ENCODE assay signal across 20 cellular contexts in genomic region chr1:14809186-14809981, GRCh38.
"Had no signal": no experiment of that assay in that cellular context is flagged by ENCODE, and none has a peak within 500 bp of the region (broad histone marks: within the 10 kb centered on the region; RNA-seq: fewer than 3 reads in every experiment).

No MANE protein-coding gene starts in this region.

- H3K4me1 Mint-ChIP-seq: memory B cell had no signal

- H3K4me1 ChIP-seq: psoas muscle, sigmoid colon, testis, tibial artery, upper lobe of left lung had no signal

- H3K27ac ChIP-seq: coronary artery, ovary, psoas muscle, testis, tibial artery, upper lobe of left lung had no signal

- ATAC-seq: effector memory CD8-positive, alpha-beta T cell; naive thymus-derived CD4-positive, alpha-beta T cell; psoas muscle; right cardiac atrium; stimulated activated naive CD8-positive, alpha-beta T cell treated with anti-CD3 and anti-CD28 coated beads, Interleukin-15, amount 100 ng/mL, for 72 hours had no signal

- H3K36me3 ChIP-seq: ovary, sigmoid colon, upper lobe of left lung had no signal

- DNase-seq: dermis blood vessel endothelial cell; effector memory CD8-positive, alpha-beta T cell; naive thymus-derived CD4-positive, alpha-beta T cell; occipital lobe; ovary; psoas muscle; right cardiac atrium; sigmoid colon; stimulated activated CD4-positive, alpha-beta T cell treated with anti-CD3 and anti-CD28 coated beads, Interleukin-15, amount 100 ng/mL, for 24 hours; stimulated activated CD4-positive, alpha-beta T cell treated with anti-CD3 and anti-CD28 coated beads, Interleukin-2, amount 100 ng/mL, for 48 hours; stimulated activated naive CD4-positive, alpha-beta T cell; stimulated activated naive CD8-positive, alpha-beta T cell treated with anti-CD3 and anti-CD28 coated beads, Interleukin-15, amount 100 ng/mL, for 72 hours; testis; tibial artery; upper lobe of left lung had no signal

- H3K27ac Mint-ChIP-seq: memory B cell; mesothelial cell of epicardium; stimulated activated naive CD8-positive, alpha-beta T cell treated with anti-CD3 and anti-CD28 coated beads, Interleukin-15, amount 100 ng/mL, for 72 hours had no signal

- H3K9me3 ChIP-seq: testis had no signal

- H3K4me3 ChIP-seq: coronary artery, lung, ovary, psoas muscle, sigmoid colon, testis, tibial artery, upper lobe of left lung had no signal

- H3K27me3 Mint-ChIP-seq: stimulated activated naive CD8-positive, alpha-beta T cell treated with anti-CD3 and anti-CD28 coated beads, Interleukin-15, amount 100 ng/mL, for 72 hours had no signal

- H3K4me3 Mint-ChIP-seq: effector memory CD8-positive, alpha-beta T cell; memory B cell; mesothelial cell of epicardium; naive thymus-derived CD4-positive, alpha-beta T cell; nephron; stimulated activated naive CD8-positive, alpha-beta T cell treated with anti-CD3 and anti-CD28 coated beads, Interleukin-15, amount 100 ng/mL, for 72 hours had no signal

- H3K27me3 ChIP-seq: ovary, sigmoid colon, testis, upper lobe of left lung had no signal
